ENCODE assay signal across 17 cellular contexts in the genomic region with DNA sequence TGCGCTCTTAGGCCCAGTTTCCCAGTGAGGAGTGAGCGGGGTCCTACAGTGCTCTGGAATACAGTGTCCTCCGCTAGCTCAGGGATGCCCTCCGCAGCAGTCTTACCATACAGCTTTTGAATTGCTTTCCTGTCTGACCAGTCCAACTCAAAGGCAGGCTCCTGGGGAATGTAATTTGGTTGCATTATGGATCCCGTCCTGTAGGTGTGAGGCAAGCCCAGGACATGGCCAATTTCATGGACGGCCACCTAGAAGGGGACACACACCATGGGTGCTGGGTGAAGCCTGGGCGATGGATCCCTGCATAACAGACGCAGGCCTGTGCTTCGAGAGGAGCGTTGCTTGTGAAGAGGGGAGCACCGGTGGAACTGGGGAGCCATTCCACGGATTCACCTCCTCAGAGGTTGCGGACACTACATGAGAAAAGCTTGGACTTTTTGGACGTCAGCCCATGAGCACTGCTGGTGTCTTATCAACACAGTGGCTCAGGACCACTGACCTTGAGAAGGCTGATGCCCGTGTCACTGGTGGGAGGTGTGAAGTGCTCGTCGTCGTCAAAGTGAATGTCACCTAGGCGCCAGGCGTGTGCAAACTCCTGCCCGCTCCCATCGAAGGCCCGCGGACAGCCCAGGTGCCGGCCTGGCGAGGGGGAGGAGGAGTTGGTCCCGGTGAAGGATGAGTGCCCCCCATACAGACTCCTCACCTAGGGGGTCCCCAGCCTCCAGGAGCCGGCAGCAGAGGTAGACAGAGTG. TPM values are rescaled to one million over a fixed set of nuclear protein-coding genes. Genes with fewer than 3 reads are reported as not detected.
A peak's percentile ranks its signal among the peaks of the same experiment; 100 is the strongest.
DNase-seq lines count a peak whose midpoint lies in the region; ATAC-seq, FAIRE-seq and TF ChIP-seq lines count a peak whose summit lies in the region.
"Had no signal": no experiment of that assay in that cellular context is flagged by ENCODE, and none has a peak within 500 bp of the region (broad histone marks: within the 10 kb centered on the region; RNA-seq: fewer than 3 reads in every experiment).

No MANE protein-coding gene starts in this region.

- peak overlapping the region; percentile 19 for H3K27ac Mint-ChIP-seq in neural crest cell (ENCODE audit: unreplicated experiment)
- H3K27ac Mint-ChIP-seq in activated T-helper 1 cell treated with anti-CD3 and anti-CD28 coated beads, Interleukin-12 subunit alpha, Interleukin-12 subunit beta, Interleukin-2, Interleukin-4 antibody, amounts not matched to agents 30 ng/mL and 10 ng/mL and 1 ng/mL, durations not matched to agents 14 hours and 24 hours and 36 hours = no peak overlapping the region
- H3K27ac Mint-ChIP-seq: CD8-positive, alpha-beta T cell had no signal

- no peak for DNase-seq in HepG2 (ENCODE audit: low spot score)
- no peak for DNase-seq in right lobe of liver
- DNase-seq in bronchial epithelial cell (ENCODE audit: low read depth) = no peak
- no peak for DNase-seq in neural crest cell (ENCODE audit: low read depth, low spot score)
- DNase-seq in activated T-helper 1 cell treated with anti-CD3 and anti-CD28 coated beads, Interleukin-12 subunit alpha, Interleukin-12 subunit beta, Interleukin-2, Interleukin-4 antibody, amounts not matched to agents 30 ng/mL and 10 ng/mL and 1 ng/mL, durations not matched to agents 14 hours and 24 hours and 36 hours (ENCODE audit: low spot score) = no peak
- no peak for DNase-seq in NCI-H2227 treated with DMSO at 0.1 percent for 48 hours (lab: John Stamatoyannopoulos, UW)
- DNase-seq: CD8-positive, alpha-beta T cell; COR-L47; DMS153; H7; IMR-90 had no signal

- BruUV-seq in HepG2 (replicated peaks; lab: Mats Ljungman, UMichigan) = no TSS peak

- H3K4me3 Mint-ChIP-seq in neural crest cell = no peak overlapping the region
- H3K4me3 Mint-ChIP-seq in activated T-helper 1 cell treated with anti-CD3 and anti-CD28 coated beads, Interleukin-12 subunit alpha, Interleukin-12 subunit beta, Interleukin-2, Interleukin-4 antibody, amounts not matched to agents 30 ng/mL and 10 ng/mL and 1 ng/mL, durations not matched to agents 14 hours and 24 hours and 36 hours = no peak overlapping the region
- H3K4me3 Mint-ChIP-seq: CD14-positive monocyte; CD8-positive, alpha-beta T cell had no signal

- ATAC-seq in HepG2 (peak; percentile 63), right lobe of liver (no peak), GM19328 (IDR thresholded peaks at IDR 0.05; ENCODE audit: unreplicated experiment) (no peak)
- ATAC-seq: CD8-positive, alpha-beta T cell had no signal

- H3K9me3 Mint-ChIP-seq in neural crest cell = no peaks in the 10 kb centered on the region
- no peaks in the 10 kb centered on the region for H3K9me3 Mint-ChIP-seq in activated T-helper 1 cell treated with anti-CD3 and anti-CD28 coated beads, Interleukin-12 subunit alpha, Interleukin-12 subunit beta, Interleukin-2, Interleukin-4 antibody, amounts not matched to agents 30 ng/mL and 10 ng/mL and 1 ng/mL, durations not matched to agents 14 hours and 24 hours and 36 hours
- H3K9me3 Mint-ChIP-seq: CD8-positive, alpha-beta T cell had no signal

- H3K9me3 ChIP-seq in HepG2 (ENCODE audit: low read length) = no peaks in the 10 kb centered on the region
- no peaks in the 10 kb centered on the region for H3K9me3 ChIP-seq in right lobe of liver

- H3K27me3 ChIP-seq in HepG2 (ENCODE audit: control insufficient read depth in 1 of 2, insufficient read depth in 2 of 2, low read length in 2 of 2) = no peaks in the 10 kb centered on the region; a peak in 1 of 5 replicates
- no peaks in the 10 kb centered on the region for H3K27me3 ChIP-seq in right lobe of liver
- H3K27me3 ChIP-seq in bronchial epithelial cell (ENCODE audit: control insufficient read depth, insufficient read depth, low read length) = no peaks in the 10 kb centered on the region

- in situ Hi-C loops in HepG2 (cut with HindIII; ENCODE audit: extremely low pct_ligation_motif_present, low pct_unique_long_range_greater_than_20kb) = no loop called here

- intact Hi-C loops in HepG2 (cut with micrococcal nuclease; ENCODE audit: unreplicated experiment) (loop anchor here (10.0 kb wide), 1 partner anchor 53 kb away; the partner anchor contains the start of genes BCCIP and UROS), right lobe of liver (cut with DNase I) (no loop called here)
- intact Hi-C loops in activated T-helper 1 cell treated with anti-CD3 and anti-CD28 coated beads, Interleukin-12 subunit alpha, Interleukin-12 subunit beta, Interleukin-2, Interleukin-4 antibody, amounts not matched to agents 30 ng/mL and 10 ng/mL and 1 ng/mL, durations not matched to agents 14 hours and 24 hours and 36 hours (cut with micrococcal nuclease) = no loop called here

- TF ChIP-seq EP300 in HepG2 (IDR thresholded peaks at IDR 0.05; ENCODE audit: low read depth in 2 of 2, low read length in 2 of 2) (no peak), HepG2 (CRISPR knock-in tag; IDR thresholded peaks at IDR 0.05; ENCODE audit: borderline replicate concordance) (no peak)

- no peaks in the 10 kb centered on the region for H3K79me2 ChIP-seq in HepG2 (ENCODE audit: insufficient read depth, low read length)

- WGBS in HepG2 (ENCODE audit: low lambda C conversion rate) = 67% methylated on average over 18 of the region's 28 CpGs
- 75% methylated on average over 4 of the region's 28 CpGs for WGBS in right lobe of liver (ENCODE audit: insufficient coverage, low coverage, low lambda C conversion rate, missing lambda C conversion rate)

- H3K27ac ChIP-seq in HepG2 (ENCODE audit: extremely low read length, insufficient read depth, low read length) = no peak overlapping the region
- H3K27ac ChIP-seq in right lobe of liver = no peak overlapping the region

- H3K4me1 ChIP-seq in HepG2 (ENCODE audit: insufficient read depth, low read length) = peaks cover 14% of the 10 kb centered on the region
- H3K4me1 ChIP-seq in right lobe of liver = no peaks in the 10 kb centered on the region

- H2AFZ ChIP-seq in HepG2 (ENCODE audit: low read length) = no peak overlapping the region

- H3K27me3 Mint-ChIP-seq in neural crest cell (ENCODE audit: low read depth) = no peaks in the 10 kb centered on the region
- peaks cover under 1% of the 10 kb centered on the region for H3K27me3 Mint-ChIP-seq in activated T-helper 1 cell treated with anti-CD3 and anti-CD28 coated beads, Interleukin-12 subunit alpha, Interleukin-12 subunit beta, Interleukin-2, Interleukin-4 antibody, amounts not matched to agents 30 ng/mL and 10 ng/mL and 1 ng/mL, durations not matched to agents 14 hours and 24 hours and 36 hours (ENCODE audit: insufficient read depth)

- H3K9ac ChIP-seq in HepG2 (ENCODE audit: insufficient read depth, low read depth, low read length) = no peak overlapping the region

- H4K20me1 ChIP-seq in HepG2 (ENCODE audit: insufficient read depth, low read length) = no peaks in the 10 kb centered on the region

- H3K4me2 ChIP-seq in HepG2 (ENCODE audit: low read depth, low read length) = peak overlapping the region; percentile 36; the same call in 1 of the 2 replicates

- H3K4me1 Mint-ChIP-seq in neural crest cell = no peaks in the 10 kb centered on the region
- no peaks in the 10 kb centered on the region for H3K4me1 Mint-ChIP-seq in activated T-helper 1 cell treated with anti-CD3 and anti-CD28 coated beads, Interleukin-12 subunit alpha, Interleukin-12 subunit beta, Interleukin-2, Interleukin-4 antibody, amounts not matched to agents 30 ng/mL and 10 ng/mL and 1 ng/mL, durations not matched to agents 14 hours and 24 hours and 36 hours (ENCODE audit: low read depth)
- H3K4me1 Mint-ChIP-seq: CD14-positive monocyte had no signal

- TF ChIP-seq CTCF in HepG2 (CRISPR knock-in tag; IDR thresholded peaks at IDR 0.05) = no peak
- no peak for TF ChIP-seq CTCF in right lobe of liver (IDR thresholded peaks at IDR 0.05)
- no peak for TF ChIP-seq CTCF in bronchial epithelial cell (IDR thresholded peaks at IDR 0.05; ENCODE audit: insufficient read depth, low read length, severe bottlenecking)
- TF ChIP-seq CTCF in neural crest cell (conservative IDR thresholded peaks at IDR 0.05) = no peak

- H3K4me3 ChIP-seq in HepG2 (replicated peaks in 1 of 3; ENCODE audit: insufficient read depth in 1 of 3, low read depth in 2 of 3, low read length in 3 of 3) (peak overlapping the region in 1 of 3 experiments; percentile 20; a peak in 1 of 6 replicates), right lobe of liver (no peak overlapping the region), bronchial epithelial cell (ENCODE audit: low read depth, low read length) (no peak overlapping the region)

- H3K36me3 ChIP-seq in HepG2 (replicated peaks in 1 of 2; ENCODE audit: control insufficient read depth in 1 of 2, insufficient read depth in 2 of 2, low read length in 2 of 2) (no peaks in the 10 kb centered on the region; a peak in 1 of 5 replicates), right lobe of liver (no peaks in the 10 kb centered on the region), bronchial epithelial cell (ENCODE audit: control insufficient read depth, insufficient read depth, low read length) (no peaks in the 10 kb centered on the region)

- no peak for TF ChIP-seq RAD21 in HepG2 (CRISPR knock-in tag; IDR thresholded peaks at IDR 0.05)

- CTCF ChIA-PET in HepG2 (lab: Yijun Ruan, JAX; ENCODE audit: low intra/inter-chr PET ratio, low total read pairs) = no interaction called here

- TF ChIP-seq POLR2A in HepG2 (IDR thresholded peaks at IDR 0.05; ENCODE audit: insufficient read depth in 1 of 2, low read depth in 2 of 2, low read length in 2 of 2) (no peak), right lobe of liver (IDR thresholded peaks at IDR 0.05) (no peak)

- POLR2A ChIA-PET in HepG2 (lab: Yijun Ruan, JAX) = no interaction called here

- FAIRE-seq in HepG2 (lab: Jason Lieb, UNC) (no peak), bronchial epithelial cell (lab: Jason Lieb, UNC) (peak; percentile 28)
- FAIRE-seq: A204.1, D721Med had no signal

- peaks cover 3% of the 10 kb centered on the region for H3K36me3 Mint-ChIP-seq in neural crest cell (ENCODE audit: low read depth)
- H3K36me3 Mint-ChIP-seq in activated T-helper 1 cell treated with anti-CD3 and anti-CD28 coated beads, Interleukin-12 subunit alpha, Interleukin-12 subunit beta, Interleukin-2, Interleukin-4 antibody, amounts not matched to agents 30 ng/mL and 10 ng/mL and 1 ng/mL, durations not matched to agents 14 hours and 24 hours and 36 hours (ENCODE audit: low read depth) = peaks cover 7% of the 10 kb centered on the region

RNA-seq across cellular contexts. Expression of gene MMP21, which starts 3.3 kb away (rescaled TPM):
- total RNA-seq in HepG2 (2016; rRNA removed; fragmentation: Illumina TruSeq; extraction: Trizol) (not detected in 2 replicates), right lobe of liver (under 1 TPM in 5 of 6 experiments, not detected in 1; 0.10 to 0.25 (median 0.14) TPM), bronchial epithelial cell (not detected in 2 replicates), neural crest cell (not detected in 2 replicates)
- not detected in 2 replicates for total RNA-seq in HepG2 (2016; cell fraction: cytosol; rRNA removed; fragmentation: Illumina TruSeq; extraction: Trizol; ENCODE audit: low read depth)
- total RNA-seq in HepG2 (2016; cell fraction: insoluble cytoplasmic fraction; rRNA removed; fragmentation: Illumina TruSeq; extraction: Trizol) = not detected in 2 replicates
- total RNA-seq in HepG2 (2016; cell fraction: membrane; rRNA removed; fragmentation: Illumina TruSeq; extraction: Trizol) = not detected in 2 replicates
- total RNA-seq in HepG2 (2016; cell fraction: nucleus; rRNA removed; fragmentation: Illumina TruSeq; extraction: Trizol) = not detected in 2 replicates
- polyA plus RNA-seq in HepG2 (2011; rRNA removed) = not detected in 2 replicates
- not detected in 2 replicates for polyA plus RNA-seq in HepG2 (2011; cell fraction: cytosol; rRNA removed)
- 0.10 TPM in 1 of 2 replicates, not detected in the other for polyA plus RNA-seq in HepG2 (2011; cell fraction: nucleus; rRNA removed)
- polyA plus RNA-seq in HepG2 (2012) = not detected in 2 replicates
- polyA plus RNA-seq in HepG2 (2016; cell fraction: cytosol; fragmentation: Illumina TruSeq; extraction: Trizol; ENCODE audit: low read depth) = not detected in 2 replicates
- polyA plus RNA-seq in HepG2 (2016; cell fraction: insoluble cytoplasmic fraction; fragmentation: Illumina TruSeq; extraction: Trizol; ENCODE audit: low read depth) = not detected in 2 replicates
- polyA plus RNA-seq in HepG2 (2016; cell fraction: membrane; fragmentation: Illumina TruSeq; extraction: Trizol; ENCODE audit: low read depth) = not detected in 2 replicates
- not detected in 2 replicates for polyA plus RNA-seq in HepG2 (2016; cell fraction: nucleus; fragmentation: Illumina TruSeq; extraction: Trizol; ENCODE audit: insufficient read depth, low read depth)
- not detected in 2 replicates for polyA minus RNA-seq in HepG2 (2011; rRNA and poly(A)+ RNA removed; ENCODE audit: low replicate concordance)
- polyA minus RNA-seq in HepG2 (2011; cell fraction: cytosol; rRNA and poly(A)+ RNA removed) = not detected in 2 replicates
- polyA minus RNA-seq in HepG2 (2011; cell fraction: nucleus; rRNA and poly(A)+ RNA removed) = not detected in 2 replicates
- total RNA-seq in activated T-helper 1 cell treated with anti-CD3 and anti-CD28 coated beads, Interleukin-12 subunit alpha, Interleukin-12 subunit beta, Interleukin-2, Interleukin-4 antibody, amounts not matched to agents 30 ng/mL and 10 ng/mL and 1 ng/mL, durations not matched to agents 14 hours and 24 hours and 36 hours = not detected in 2 replicates
- total RNA-seq: Daoy, H7, IMR-90 had no signal
- polyA plus RNA-seq: BJ, CD14-positive monocyte, IMR-90 had no signal

RNA-seq across cellular contexts. Expression of gene UROS, which starts 50.8 kb away (rescaled TPM):
- total RNA-seq in HepG2 (2016; rRNA removed; fragmentation: Illumina TruSeq; extraction: Trizol) (48.2 and 49.9 TPM in 2 replicates), right lobe of liver (10 to 100 TPM; 23.5 to 52.5 (median 28.3) TPM), bronchial epithelial cell (17.4 and 20.5 TPM in 2 replicates), neural crest cell (50.9 and 54.0 TPM in 2 replicates)
- 146 and 149 TPM in 2 replicates for total RNA-seq in HepG2 (2016; cell fraction: cytosol; rRNA removed; fragmentation: Illumina TruSeq; extraction: Trizol; ENCODE audit: low read depth)
- total RNA-seq in HepG2 (2016; cell fraction: insoluble cytoplasmic fraction; rRNA removed; fragmentation: Illumina TruSeq; extraction: Trizol) = 43.7 and 49.8 TPM in 2 replicates
- total RNA-seq in HepG2 (2016; cell fraction: membrane; rRNA removed; fragmentation: Illumina TruSeq; extraction: Trizol) = 133 and 145 TPM in 2 replicates
- 33.8 and 39.7 TPM in 2 replicates for total RNA-seq in HepG2 (2016; cell fraction: nucleus; rRNA removed; fragmentation: Illumina TruSeq; extraction: Trizol)
- polyA plus RNA-seq in HepG2 (2011; rRNA removed) = 14.8 and 17.2 TPM in 2 replicates
- polyA plus RNA-seq in HepG2 (2011; cell fraction: cytosol; rRNA removed) = 12.7 and 13.9 TPM in 2 replicates
- 25.0 and 27.9 TPM in 2 replicates for polyA plus RNA-seq in HepG2 (2011; cell fraction: nucleus; rRNA removed)
- polyA plus RNA-seq in HepG2 (2012) = 11.1 and 18.4 TPM in 2 replicates
- 141 and 146 TPM in 2 replicates for polyA plus RNA-seq in HepG2 (2016; cell fraction: cytosol; fragmentation: Illumina TruSeq; extraction: Trizol; ENCODE audit: low read depth)
- 42.6 and 42.7 TPM in 2 replicates for polyA plus RNA-seq in HepG2 (2016; cell fraction: insoluble cytoplasmic fraction; fragmentation: Illumina TruSeq; extraction: Trizol; ENCODE audit: low read depth)
- 116 and 117 TPM in 2 replicates for polyA plus RNA-seq in HepG2 (2016; cell fraction: membrane; fragmentation: Illumina TruSeq; extraction: Trizol; ENCODE audit: low read depth)
- polyA plus RNA-seq in HepG2 (2016; cell fraction: nucleus; fragmentation: Illumina TruSeq; extraction: Trizol; ENCODE audit: insufficient read depth, low read depth) = 42.4 and 49.6 TPM in 2 replicates
- polyA minus RNA-seq in HepG2 (2011; rRNA and poly(A)+ RNA removed; ENCODE audit: low replicate concordance) = 17.0 and 51.4 TPM in 2 replicates
- 7.4 and 8.4 TPM in 2 replicates for polyA minus RNA-seq in HepG2 (2011; cell fraction: cytosol; rRNA and poly(A)+ RNA removed)
- polyA minus RNA-seq in HepG2 (2011; cell fraction: nucleus; rRNA and poly(A)+ RNA removed) = 25.8 and 34.6 TPM in 2 replicates
- total RNA-seq in activated T-helper 1 cell treated with anti-CD3 and anti-CD28 coated beads, Interleukin-12 subunit alpha, Interleukin-12 subunit beta, Interleukin-2, Interleukin-4 antibody, amounts not matched to agents 30 ng/mL and 10 ng/mL and 1 ng/mL, durations not matched to agents 14 hours and 24 hours and 36 hours = 49.0 and 57.8 TPM in 2 replicates

RNA-seq across cellular contexts. Expression of gene BCCIP, which starts 51.1 kb away (rescaled TPM):
- total RNA-seq in HepG2 (2016; rRNA removed; fragmentation: Illumina TruSeq; extraction: Trizol) = 132 and 213 TPM in 2 replicates
- total RNA-seq in HepG2 (2016; cell fraction: cytosol; rRNA removed; fragmentation: Illumina TruSeq; extraction: Trizol; ENCODE audit: low read depth) = 17.4 and 24.2 TPM in 2 replicates
- 136 and 219 TPM in 2 replicates for total RNA-seq in HepG2 (2016; cell fraction: insoluble cytoplasmic fraction; rRNA removed; fragmentation: Illumina TruSeq; extraction: Trizol)
- 40.5 and 51.6 TPM in 2 replicates for total RNA-seq in HepG2 (2016; cell fraction: membrane; rRNA removed; fragmentation: Illumina TruSeq; extraction: Trizol)
- total RNA-seq in HepG2 (2016; cell fraction: nucleus; rRNA removed; fragmentation: Illumina TruSeq; extraction: Trizol) = 63.3 and 64.0 TPM in 2 replicates
- polyA plus RNA-seq in HepG2 (2011; rRNA removed) = 26.7 and 37.0 TPM in 2 replicates
- polyA plus RNA-seq in HepG2 (2011; cell fraction: cytosol; rRNA removed) = 14.9 and 21.5 TPM in 2 replicates
- polyA plus RNA-seq in HepG2 (2011; cell fraction: nucleus; rRNA removed) = 7.8 and 12.0 TPM in 2 replicates
- 64.4 and 87.4 TPM in 2 replicates for polyA plus RNA-seq in HepG2 (2012)
- 14.5 and 16.3 TPM in 2 replicates for polyA plus RNA-seq in HepG2 (2016; cell fraction: cytosol; fragmentation: Illumina TruSeq; extraction: Trizol; ENCODE audit: low read depth)
- 249 and 275 TPM in 2 replicates for polyA plus RNA-seq in HepG2 (2016; cell fraction: insoluble cytoplasmic fraction; fragmentation: Illumina TruSeq; extraction: Trizol; ENCODE audit: low read depth)
- polyA plus RNA-seq in HepG2 (2016; cell fraction: membrane; fragmentation: Illumina TruSeq; extraction: Trizol; ENCODE audit: low read depth) = 32.1 and 34.9 TPM in 2 replicates
- polyA plus RNA-seq in HepG2 (2016; cell fraction: nucleus; fragmentation: Illumina TruSeq; extraction: Trizol; ENCODE audit: insufficient read depth, low read depth) = 98.8 and 100 TPM in 2 replicates
- 6.6 and 17.6 TPM in 2 replicates for polyA minus RNA-seq in HepG2 (2011; rRNA and poly(A)+ RNA removed; ENCODE audit: low replicate concordance)
- polyA minus RNA-seq in HepG2 (2011; cell fraction: cytosol; rRNA and poly(A)+ RNA removed) = 18.2 and 19.3 TPM in 2 replicates
- 42.0 and 46.0 TPM in 2 replicates for polyA minus RNA-seq in HepG2 (2011; cell fraction: nucleus; rRNA and poly(A)+ RNA removed)
- total RNA-seq in right lobe of liver = 10 to 100 TPM; 25.9 to 43.3 (median 29.6) TPM
- total RNA-seq in bronchial epithelial cell = 39.4 and 56.1 TPM in 2 replicates
- 89.7 and 89.8 TPM in 2 replicates for total RNA-seq in neural crest cell
- 127 and 128 TPM in 2 replicates for total RNA-seq in activated T-helper 1 cell treated with anti-CD3 and anti-CD28 coated beads, Interleukin-12 subunit alpha, Interleukin-12 subunit beta, Interleukin-2, Interleukin-4 antibody, amounts not matched to agents 30 ng/mL and 10 ng/mL and 1 ng/mL, durations not matched to agents 14 hours and 24 hours and 36 hours

RNA-seq across cellular contexts. Expression of gene EDRF1, which starts 52.8 kb away (rescaled TPM):
- total RNA-seq in HepG2 (2016; rRNA removed; fragmentation: Illumina TruSeq; extraction: Trizol) (24.9 and 26.7 TPM in 2 replicates), right lobe of liver (1 to 10 TPM; 6.5 to 8.5 (median 8.1) TPM), bronchial epithelial cell (13.4 and 15.5 TPM in 2 replicates), neural crest cell (42.7 and 46.9 TPM in 2 replicates)
- 7.3 and 9.3 TPM in 2 replicates for total RNA-seq in HepG2 (2016; cell fraction: cytosol; rRNA removed; fragmentation: Illumina TruSeq; extraction: Trizol; ENCODE audit: low read depth)
- total RNA-seq in HepG2 (2016; cell fraction: insoluble cytoplasmic fraction; rRNA removed; fragmentation: Illumina TruSeq; extraction: Trizol) = 24.7 and 27.9 TPM in 2 replicates
- 10.1 and 10.9 TPM in 2 replicates for total RNA-seq in HepG2 (2016; cell fraction: membrane; rRNA removed; fragmentation: Illumina TruSeq; extraction: Trizol)
- 45.2 and 49.4 TPM in 2 replicates for total RNA-seq in HepG2 (2016; cell fraction: nucleus; rRNA removed; fragmentation: Illumina TruSeq; extraction: Trizol)
- 16.5 and 16.9 TPM in 2 replicates for polyA plus RNA-seq in HepG2 (2011; rRNA removed)
- 4.9 and 7.5 TPM in 2 replicates for polyA plus RNA-seq in HepG2 (2011; cell fraction: cytosol; rRNA removed)
- 31.5 and 33.4 TPM in 2 replicates for polyA plus RNA-seq in HepG2 (2011; cell fraction: nucleus; rRNA removed)
- 12.6 and 13.9 TPM in 2 replicates for polyA plus RNA-seq in HepG2 (2012)
- 1.2 and 1.3 TPM in 2 replicates for polyA plus RNA-seq in HepG2 (2016; cell fraction: cytosol; fragmentation: Illumina TruSeq; extraction: Trizol; ENCODE audit: low read depth)
- polyA plus RNA-seq in HepG2 (2016; cell fraction: insoluble cytoplasmic fraction; fragmentation: Illumina TruSeq; extraction: Trizol; ENCODE audit: low read depth) = 16.2 and 17.4 TPM in 2 replicates
- polyA plus RNA-seq in HepG2 (2016; cell fraction: membrane; fragmentation: Illumina TruSeq; extraction: Trizol; ENCODE audit: low read depth) = 3.0 and 3.9 TPM in 2 replicates
- 56.0 and 58.3 TPM in 2 replicates for polyA plus RNA-seq in HepG2 (2016; cell fraction: nucleus; fragmentation: Illumina TruSeq; extraction: Trizol; ENCODE audit: insufficient read depth, low read depth)
- 11.8 and 50.9 TPM in 2 replicates for polyA minus RNA-seq in HepG2 (2011; rRNA and poly(A)+ RNA removed; ENCODE audit: low replicate concordance)
- polyA minus RNA-seq in HepG2 (2011; cell fraction: cytosol; rRNA and poly(A)+ RNA removed) = 8.4 and 10.8 TPM in 2 replicates
- polyA minus RNA-seq in HepG2 (2011; cell fraction: nucleus; rRNA and poly(A)+ RNA removed) = 71.3 and 75.0 TPM in 2 replicates
- 43.4 and 43.9 TPM in 2 replicates for total RNA-seq in activated T-helper 1 cell treated with anti-CD3 and anti-CD28 coated beads, Interleukin-12 subunit alpha, Interleukin-12 subunit beta, Interleukin-2, Interleukin-4 antibody, amounts not matched to agents 30 ng/mL and 10 ng/mL and 1 ng/mL, durations not matched to agents 14 hours and 24 hours and 36 hours
